Comparison of ENCODE assay signal across 14 cellular contexts in genomic region chr6:140879861-140880260, GRCh38.
DNase-seq lines count a peak whose midpoint lies in the region; ATAC-seq, FAIRE-seq and TF ChIP-seq lines count a peak whose summit lies in the region.
"Had no signal": no experiment of that assay in that cellular context is flagged by ENCODE, and none has a peak within 500 bp of the region (broad histone marks: within the 10 kb centered on the region; RNA-seq: fewer than 3 reads in every experiment).

No MANE protein-coding gene starts in this region.

- TF ChIP-seq POLR2A in upper lobe of left lung (IDR thresholded peaks at IDR 0.05), result no peak

- no peak overlapping the region for H3K27ac ChIP-seq in tibial artery
- H3K27ac ChIP-seq in upper lobe of right lung, result no peak overlapping the region
- no peak overlapping the region for H3K27ac ChIP-seq in upper lobe of left lung

- H3K9ac ChIP-seq in skeletal muscle satellite cell (ENCODE audit: low read depth, low read length), result peak overlapping the region; percentile 6

- H3K36me3 ChIP-seq in skeletal muscle satellite cell (ENCODE audit: insufficient read depth, low read length), result no peaks in the 10 kb centered on the region
- H3K36me3 ChIP-seq in tibial artery, result no peaks in the 10 kb centered on the region
- H3K36me3 ChIP-seq in upper lobe of right lung, result no peaks in the 10 kb centered on the region
- H3K36me3 ChIP-seq in upper lobe of left lung, result no peaks in the 10 kb centered on the region

- H3K4me3 ChIP-seq in fibroblast of mammary gland (ENCODE audit: control insufficient read depth, low read depth, low read length), result no peak overlapping the region
- H3K4me3 ChIP-seq in skeletal muscle satellite cell (ENCODE audit: low read length), result no peak overlapping the region
- H3K4me3 ChIP-seq in tibial artery, result no peak overlapping the region
- no peak overlapping the region for H3K4me3 ChIP-seq in upper lobe of right lung
- H3K4me3 ChIP-seq in upper lobe of left lung, result no peak overlapping the region

- H3K9me3 ChIP-seq in skeletal muscle satellite cell (replicated peaks; ENCODE audit: low read length) (no peaks in the 10 kb centered on the region), tibial artery (no peaks in the 10 kb centered on the region), upper lobe of right lung (no peaks in the 10 kb centered on the region), upper lobe of left lung (no peaks in the 10 kb centered on the region)
- H3K9me3 ChIP-seq: Caco-2 had no signal

- H3K27me3 ChIP-seq in skeletal muscle satellite cell (ENCODE audit: control insufficient read depth, insufficient read depth, low read length) (no peaks in the 10 kb centered on the region), tibial artery (no peaks in the 10 kb centered on the region), upper lobe of right lung (no peaks in the 10 kb centered on the region), upper lobe of left lung (no peaks in the 10 kb centered on the region)

- DNase-seq in GM04503 (ENCODE audit: low read depth) (peak; percentile 37), RCC 7860 (ENCODE audit: low spot score) (peak; percentile 66), fibroblast of mammary gland (ENCODE audit: low read depth) (peak; percentile 87), tibial artery (no peak), upper lobe of right lung (no peak), upper lobe of left lung (no peak)
- DNase-seq: activated B cell treated with CpG ODN at 0.5 μM for 24 hours; activated CD8-positive, alpha-beta memory T cell treated with anti-CD3 and anti-CD28 coated beads, Interleukin-2, amount 50 U/mL, for 48 hours; Caco-2; cortex of kidney had no signal

- H3K4me1 ChIP-seq in skeletal muscle satellite cell (ENCODE audit: control insufficient read depth, insufficient read depth, low read length) (peaks cover 12% of the 10 kb centered on the region), tibial artery (peaks cover 0 to 5% (median 2%) of the 10 kb centered on the region in 4 donors), upper lobe of right lung (no peaks in the 10 kb centered on the region), upper lobe of left lung (no peaks in the 10 kb centered on the region)
- H3K4me1 ChIP-seq: Caco-2 had no signal

- no peak for ATAC-seq in upper lobe of right lung
- no peak for ATAC-seq in upper lobe of left lung (ENCODE audit: low FRiP score in 2 of 2)
- ATAC-seq: natural killer cell treated with Interleukin-12 subunit alpha and Interleukin-12 subunit beta and Interleukin-15 and Interleukin-18, amount 100 ng/mL, for 72 hours; sciatic nerve; SK-N-SH treated with all-trans-retinoic acid at 6 μM for 48 hours had no signal

- intact Hi-C loops in tibial artery (cut with DNase I; ENCODE audit: low total_unique reads) (no loop called here), upper lobe of right lung (cut with DNase I) (no loop called here)

- peak; percentile 96 for FAIRE-seq in RCC 7860 (lab: Jason Lieb, UNC)

- TF ChIP-seq CTCF in fibroblast of mammary gland (conservative IDR thresholded peaks at IDR 0.05; ENCODE audit: control insufficient read depth, insufficient read depth, low read depth, low read length) (no peak), tibial artery (IDR thresholded peaks at IDR 0.05) (no peak), upper lobe of right lung (IDR thresholded peaks at IDR 0.05) (no peak), upper lobe of left lung (IDR thresholded peaks at IDR 0.05) (no peak)

- no peak for TF ChIP-seq EP300 in upper lobe of left lung (IDR thresholded peaks at IDR 0.05)

- no peak overlapping the region for H3K4me2 ChIP-seq in skeletal muscle satellite cell (ENCODE audit: low read length)

Comparison
In these comparisons a context has a peak if more than half of its experiments do, and no peak if none do; other contexts are left out.
1. DNase-seq: peak in GM04503 (single experiment), RCC 7860 (single experiment) and fibroblast of mammary gland (single experiment); none in tibial artery (0 of 2), upper lobe of right lung (single experiment) and upper lobe of left lung (0 of 2).